ENCODE assay signal across 14 cellular contexts in genomic region chr5:177094224-177095087, GRCh38. TPM values are rescaled to one million over a fixed set of nuclear protein-coding genes. Genes with fewer than 3 reads are reported as not detected.
DNase-seq lines count a peak whose midpoint lies in the region; ATAC-seq, FAIRE-seq and TF ChIP-seq lines count a peak whose summit lies in the region.
"Had no signal": no experiment of that assay in that cellular context is flagged by ENCODE, and none has a peak within 500 bp of the region (broad histone marks: within the 10 kb centered on the region; RNA-seq: fewer than 3 reads in every experiment).

No MANE protein-coding gene starts in this region.

- peak; percentile 84 for ATAC-seq in Right ventricle myocardium superior (ENCODE audit: poor library complexity)
- ATAC-seq in pancreas: peak; percentile 59 to 80 (median 74)
- no peak for ATAC-seq in HG03457 (IDR thresholded peaks at IDR 0.05; ENCODE audit: unreplicated experiment)
- ATAC-seq in GM21619 (IDR thresholded peaks at IDR 0.05; ENCODE audit: unreplicated experiment): no peak

- H3K27ac Mint-ChIP-seq in Caco-2 (ENCODE audit: unreplicated experiment): peak overlapping the region; percentile 15
- H3K27ac Mint-ChIP-seq: CD4-positive, alpha-beta T cell had no signal

- peaks cover 89% of the 10 kb centered on the region for H3K36me3 Mint-ChIP-seq in Caco-2 (ENCODE audit: insufficient read depth, unreplicated experiment)

- H3K36me3 ChIP-seq in Caco-2 (ENCODE audit: control insufficient read depth, insufficient read depth, low read length) (peaks cover 19% of the 10 kb centered on the region), SJCRH30 (peaks cover 84% of the 10 kb centered on the region), pancreas (peaks cover 0 to 20% (median 0%) of the 10 kb centered on the region in 3 donors)
- H3K36me3 ChIP-seq: neutrophil had no signal

- H3K27ac ChIP-seq in SJCRH30: peak overlapping the region; percentile 43
- H3K27ac ChIP-seq in pancreas: peak overlapping the region; percentile 27 to 74 (median 53)
- H3K27ac ChIP-seq: neutrophil had no signal

- H3K4me3 ChIP-seq in Caco-2 (ENCODE audit: low read depth, low read length) (no peak overlapping the region), SJCRH30 (no peak overlapping the region), pancreas (no peak overlapping the region)

- POLR2A ChIA-PET in Caco-2 (lab: Charles Lee): interaction anchor here (0.6 to 1.5 kb wide), 2 partner anchors 11 to 23 kb away, joined by 3 to 4 read pairs; no protein-coding TSS in a partner anchor

- H3K9me3 ChIP-seq in Caco-2 (no peaks in the 10 kb centered on the region), SJCRH30 (replicated peaks) (no peaks in the 10 kb centered on the region), pancreas (no peaks in the 10 kb centered on the region)
- H3K9me3 ChIP-seq: neutrophil had no signal

- peaks cover 11% of the 10 kb centered on the region for H3K4me1 Mint-ChIP-seq in Caco-2 (ENCODE audit: low read depth, unreplicated experiment)

- peak; percentile 59 to 71 for DNase-seq in Caco-2
- DNase-seq in SJCRH30: peak; percentile 81 to 83
- DNase-seq in Right ventricle myocardium superior: peak; percentile 92
- peak in 4 of 6 donors; percentile 55 to 79 (median 72) for DNase-seq in pancreas
- no peak for DNase-seq in activated gamma-delta T cell treated with Interleukin-2 at 50 U/mL for 16 hours
- DNase-seq in stimulated activated CD4-positive, alpha-beta T cell treated with anti-CD3 and anti-CD28 coated beads, Interleukin-15, amount 100 ng/mL, for 24 hours: no peak
- DNase-seq: activated CD8-positive, alpha-beta memory T cell treated with anti-CD3 and anti-CD28 coated beads, Interleukin-2, amount 50 U/mL, for 48 hours; CD4-positive, alpha-beta T cell; cerebellar nuclear complex; NCI-H526 had no signal

- H3K4me3 Mint-ChIP-seq in Caco-2 (ENCODE audit: unreplicated experiment): no peak overlapping the region
- H3K4me3 Mint-ChIP-seq: CD4-positive, alpha-beta T cell had no signal

- BruUV-seq in Caco-2 (replicated peaks; lab: Mats Ljungman, UMichigan): no TSS peak

- no peaks in the 10 kb centered on the region for H3K9me3 Mint-ChIP-seq in Caco-2 (ENCODE audit: unreplicated experiment)
- H3K9me3 Mint-ChIP-seq: CD4-positive, alpha-beta T cell had no signal

- H3K27me3 ChIP-seq in Caco-2 (replicated peaks; ENCODE audit: control insufficient read depth, insufficient read depth, low read length) (no peaks in the 10 kb centered on the region), SJCRH30 (no peaks in the 10 kb centered on the region), pancreas (no peaks in the 10 kb centered on the region)

- FAIRE-seq in pancreas (lab: Jason Lieb, UNC): no peak
- FAIRE-seq: GM12892 had no signal

- WGBS in pancreas, 2 donors: 36 to 45% methylated on average over 10 to 12 of the region's 12 CpGs

- TF ChIP-seq CTCF in Caco-2 (IDR thresholded peaks at IDR 0.05; ENCODE audit: insufficient read depth in 1 of 2, low read depth in 1 of 2, low read length in 1 of 2, severe bottlenecking in 1 of 2, unreplicated experiment in 1 of 2): no peak
- TF ChIP-seq CTCF in pancreas (IDR thresholded peaks at IDR 0.05): no peak

- H3K27me3 Mint-ChIP-seq in Caco-2 (ENCODE audit: insufficient read depth, unreplicated experiment): no peaks in the 10 kb centered on the region
- H3K27me3 Mint-ChIP-seq: CD4-positive, alpha-beta T cell had no signal

- CTCF ChIA-PET in Caco-2 (lab: Charles Lee): interaction anchor here (0.6 to 1.6 kb wide), 3 partner anchors 8 to 18 kb away, joined by 3 to 6 read pairs (median 5); partner anchors contain the start of gene FGFR4

- intact Hi-C loops in Caco-2 (cut with micrococcal nuclease; ENCODE audit: unreplicated experiment) (no loop called here), Right ventricle myocardium superior (cut with DNase I) (no loop called here), pancreas (cut with DNase I) (loop anchor here in 1 of 3 donors (10.0 kb wide), 1 partner anchor 430 kb away; no protein-coding TSS in a partner anchor)

- H3K4me1 ChIP-seq in Caco-2 (peaks cover 22% of the 10 kb centered on the region), SJCRH30 (peaks cover 86% of the 10 kb centered on the region), pancreas (peaks cover 0 to 6% (median 6%) of the 10 kb centered on the region in 3 donors)

RNA-seq across cellular contexts. Expression of gene FGFR4, which starts 7.7 kb away (rescaled TPM):
- 186 and 190 TPM in 2 replicates for total RNA-seq in Caco-2 (2022)
- 563 and 588 TPM in 2 replicates for total RNA-seq in SJCRH30 (2014; rRNA removed; shearing (Covaris generic))
- total RNA-seq in Right ventricle myocardium superior: 2.3 TPM
- total RNA-seq in pancreas: 10 to 100 TPM; 23.5 to 43.3 (median 29.7) TPM
- 100 to 1,000 TPM in 1 of 2 donors, 10 to 100 TPM in 1; 69.6 to 105 TPM for polyA plus RNA-seq in pancreas

RNA-seq across cellular contexts. Expression of gene NSD1, which starts 39.1 kb away (rescaled TPM):
- total RNA-seq in Caco-2 (2022) (60.6 and 67.4 TPM in 2 replicates), Right ventricle myocardium superior (33.6 TPM), pancreas (10 to 100 TPM; 26.3 to 51.2 (median 33.6) TPM)
- total RNA-seq in SJCRH30 (2014; rRNA removed; shearing (Covaris generic)): 3.5 and 5.7 TPM in 2 replicates
- polyA plus RNA-seq in pancreas: 1 to 10 TPM; 6.9 to 7.8 TPM

Comparison
In these comparisons a context has a peak if more than half of its experiments do, and no peak if none do; other contexts are left out.
1. DNase-seq: peak in Caco-2 (2 of 2), SJCRH30 (2 of 2), Right ventricle myocardium superior (single experiment) and pancreas (4 of 6); none in activated gamma-delta T cell treated with Interleukin-2 at 50 U/mL for 16 hours (single experiment) and stimulated activated CD4-positive, alpha-beta T cell treated with anti-CD3 and anti-CD28 coated beads, Interleukin-15, amount 100 ng/mL, for 24 hours (single experiment).
2. ATAC-seq: peak in Right ventricle myocardium superior (single experiment) and pancreas (4 of 4); none in HG03457 (single experiment) and GM21619 (single experiment).